1 cellular context compared by ENCODE assay signal in genomic region chr17:50945779-50946222, GRCh38.
TF ChIP-seq lines count a peak whose summit lies in the region.

No MANE protein-coding gene starts in this region.

TF ChIP-seq in HepG2, 621 proteins besides CTCF, POLR2A, EP300 and RAD21 (continued from another document):
- TF ChIP-seq HIVEP1 (CRISPR knock-in tag; IDR thresholded peaks at IDR 0.05) (peak; percentile 24; the same call in 1 of the 2 replicates), SOX6 (IDR thresholded peaks at IDR 0.05) (no peak), SOX6 (CRISPR knock-in tag; IDR thresholded peaks at IDR 0.05) (0 out of 2 replicates have a peak, but pooled peaks have one; percentile 13), NR2F6 (IDR thresholded peaks at IDR 0.05) (no peak), NR2F6 (CRISPR knock-in tag; IDR thresholded peaks at IDR 0.05) (peak; percentile 21; the same call in 1 of the 2 replicates), CBX1 (IDR thresholded peaks at IDR 0.05; ENCODE audit: low read depth) (no peak), ZFX (CRISPR knock-in tag; IDR thresholded peaks at IDR 0.05; ENCODE audit: low read depth) (peak; percentile 37; the same call in 1 of the 2 replicates), U2AF1 (optimal IDR thresholded peaks at IDR 0.05; ENCODE audit: low read depth, low read length) (no peak), ZNF609 (CRISPR knock-in tag; IDR thresholded peaks at IDR 0.05; ENCODE audit: borderline replicate concordance) (peak; percentile 31; the same call in 1 of the 2 replicates)
- TF ChIP-seq, protein P1, sequence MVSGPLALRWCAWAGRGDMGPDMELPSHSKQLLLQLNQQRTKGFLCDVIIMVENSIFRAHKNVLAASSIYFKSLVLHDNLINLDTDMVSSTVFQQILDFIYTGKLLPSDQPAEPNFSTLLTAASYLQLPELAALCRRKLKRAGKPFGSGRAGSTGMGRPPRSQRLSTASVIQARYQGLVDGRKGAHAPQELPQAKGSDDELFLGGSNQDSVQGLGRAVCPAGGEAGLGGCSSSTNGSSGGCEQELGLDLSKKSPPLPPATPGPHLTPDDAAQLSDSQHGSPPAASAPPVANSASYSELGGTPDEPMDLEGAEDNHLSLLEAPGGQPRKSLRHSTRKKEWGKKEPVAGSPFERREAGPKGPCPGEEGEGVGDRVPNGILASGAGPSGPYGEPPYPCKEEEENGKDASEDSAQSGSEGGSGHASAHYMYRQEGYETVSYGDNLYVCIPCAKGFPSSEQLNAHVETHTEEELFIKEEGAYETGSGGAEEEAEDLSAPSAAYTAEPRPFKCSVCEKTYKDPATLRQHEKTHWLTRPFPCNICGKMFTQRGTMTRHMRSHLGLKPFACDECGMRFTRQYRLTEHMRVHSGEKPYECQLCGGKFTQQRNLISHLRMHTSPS (CRISPR knock-in tag; IDR thresholded peaks at IDR 0.05; ENCODE audit: low read depth), result 0 out of 2 replicates have a peak, but pooled peaks have one; percentile 33
- TF ChIP-seq, protein P2, sequence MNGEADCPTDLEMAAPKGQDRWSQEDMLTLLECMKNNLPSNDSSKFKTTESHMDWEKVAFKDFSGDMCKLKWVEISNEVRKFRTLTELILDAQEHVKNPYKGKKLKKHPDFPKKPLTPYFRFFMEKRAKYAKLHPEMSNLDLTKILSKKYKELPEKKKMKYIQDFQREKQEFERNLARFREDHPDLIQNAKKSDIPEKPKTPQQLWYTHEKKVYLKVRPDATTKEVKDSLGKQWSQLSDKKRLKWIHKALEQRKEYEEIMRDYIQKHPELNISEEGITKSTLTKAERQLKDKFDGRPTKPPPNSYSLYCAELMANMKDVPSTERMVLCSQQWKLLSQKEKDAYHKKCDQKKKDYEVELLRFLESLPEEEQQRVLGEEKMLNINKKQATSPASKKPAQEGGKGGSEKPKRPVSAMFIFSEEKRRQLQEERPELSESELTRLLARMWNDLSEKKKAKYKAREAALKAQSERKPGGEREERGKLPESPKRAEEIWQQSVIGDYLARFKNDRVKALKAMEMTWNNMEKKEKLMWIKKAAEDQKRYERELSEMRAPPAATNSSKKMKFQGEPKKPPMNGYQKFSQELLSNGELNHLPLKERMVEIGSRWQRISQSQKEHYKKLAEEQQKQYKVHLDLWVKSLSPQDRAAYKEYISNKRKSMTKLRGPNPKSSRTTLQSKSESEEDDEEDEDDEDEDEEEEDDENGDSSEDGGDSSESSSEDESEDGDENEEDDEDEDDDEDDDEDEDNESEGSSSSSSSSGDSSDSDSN (CRISPR knock-in tag; IDR thresholded peaks at IDR 0.05), result no peak
